17 cellular contexts compared by ENCODE assay signal in genomic region chr19:9968820-9969687, GRCh38. TPM values are rescaled to one million over a fixed set of nuclear protein-coding genes. Genes with fewer than 3 reads are reported as not detected.
DNase-seq lines count a peak whose midpoint lies in the region; ATAC-seq, FAIRE-seq and TF ChIP-seq lines count a peak whose summit lies in the region.
"Had no signal": no experiment of that assay in that cellular context is flagged by ENCODE, and none has a peak within 500 bp of the region (broad histone marks: within the 10 kb centered on the region; RNA-seq: fewer than 3 reads in every experiment).

No MANE protein-coding gene starts in this region.

- CTCF ChIA-PET in IMR-90 (lab: Yijun Ruan, JAX): no interaction called here
- CTCF ChIA-PET in K562 (lab: Yijun Ruan, JAX; ENCODE audit: low intra/inter-chr PET ratio): no interaction called here

- no peak for TF ChIP-seq EP300 in K562 (IDR thresholded peaks at IDR 0.05; ENCODE audit: low read length)

- H3K23ac ChIP-seq in IMR-90 (ENCODE audit: low read depth, low read length): no peak overlapping the region
- peak overlapping the region; percentile 55 for H3K23ac ChIP-seq in neuronal stem cell (ENCODE audit: low read depth, low read length, poor library complexity)

- no peak for DNase-seq in IMR-90
- DNase-seq in K562 (ENCODE audit: extremely low read depth in 1 of 4, low spot score in 3 of 4): no peak
- DNase-seq in neuronal stem cell (ENCODE audit: low spot score): no peak
- no peak for DNase-seq in aorta
- no peak for DNase-seq in activated CD4-positive, alpha-beta T cell treated with anti-CD3 and anti-CD28 coated beads, Interleukin-2, amount 10 ng/mL, durations not matched to agents 24 days and 14 days
- DNase-seq: CD8-positive, alpha-beta T cell; COR-L47; DMS53; GF-D8; HCEC 1CT had no signal

- TF ChIP-seq POLR2A in IMR-90 (IDR thresholded peaks at IDR 0.05; ENCODE audit: low read depth, low read length) (no peak), K562 (conservative IDR thresholded peaks at IDR 0.05) (no peak)

- H2BK12ac ChIP-seq in neuronal stem cell (ENCODE audit: low read length): no peak overlapping the region

- no peaks in the 10 kb centered on the region for H4K20me1 ChIP-seq in IMR-90 (ENCODE audit: insufficient read depth, low read length)
- no peaks in the 10 kb centered on the region for H4K20me1 ChIP-seq in K562 (replicated peaks; ENCODE audit: control insufficient read depth, insufficient read depth, low read length)

- no peak overlapping the region for H2AFZ ChIP-seq in IMR-90 (replicated peaks; ENCODE audit: low read length, poor library complexity)
- no peak overlapping the region for H2AFZ ChIP-seq in K562 (ENCODE audit: low read depth, low read length)
- no peak overlapping the region for H2AFZ ChIP-seq in neuronal stem cell (ENCODE audit: low read length)

- H3K4me1 Mint-ChIP-seq in activated CD4-positive, alpha-beta T cell treated with anti-CD3 and anti-CD28 coated beads, Interleukin-2, amount 10 ng/mL, durations not matched to agents 24 days and 14 days: peaks cover 2% of the 10 kb centered on the region
- H3K4me1 Mint-ChIP-seq: CD14-positive monocyte had no signal

- H2AK5ac ChIP-seq in IMR-90 (ENCODE audit: low read depth, low read length) (no peak overlapping the region), neuronal stem cell (ENCODE audit: low read depth, low read length) (no peak overlapping the region)

- H2BK15ac ChIP-seq in IMR-90 (ENCODE audit: low read depth, low read length): no peak overlapping the region
- peak overlapping the region; percentile 7 for H2BK15ac ChIP-seq in neuronal stem cell (ENCODE audit: low read length)

- no peak overlapping the region for H2AK9ac ChIP-seq in IMR-90 (replicated peaks; ENCODE audit: low read depth, low read length, poor library complexity)

- in situ Hi-C loops in IMR-90 (cut with MboI; ENCODE audit: low sequenced_read_pairs) (no loop called here), K562 (cut with MboI) (no loop called here)

- H3K79me2 ChIP-seq in K562 (ENCODE audit: control insufficient read depth, insufficient read depth, low read length): no peaks in the 10 kb centered on the region

- ATAC-seq in IMR-90 (ENCODE audit: low read depth) (no peak), K562 (no peak), aorta (ENCODE audit: low FRiP score) (peak; percentile 30), HG02852 (IDR thresholded peaks at IDR 0.05; ENCODE audit: unreplicated experiment) (no peak)
- ATAC-seq: A549; CD8-positive, alpha-beta T cell had no signal

- H3K27ac Mint-ChIP-seq in activated CD4-positive, alpha-beta T cell treated with anti-CD3 and anti-CD28 coated beads, Interleukin-2, amount 10 ng/mL, durations not matched to agents 24 days and 14 days: no peak overlapping the region
- H3K27ac Mint-ChIP-seq: CD14-positive monocyte; CD8-positive, alpha-beta T cell had no signal

- no peaks in the 10 kb centered on the region for H3K36me3 Mint-ChIP-seq in activated CD4-positive, alpha-beta T cell treated with anti-CD3 and anti-CD28 coated beads, Interleukin-2, amount 10 ng/mL, durations not matched to agents 24 days and 14 days (ENCODE audit: low read depth)
- H3K36me3 Mint-ChIP-seq: CD14-positive monocyte; CD8-positive, alpha-beta T cell had no signal

- no peaks in the 10 kb centered on the region; the same call in 1 of the 2 replicates for H3K27me3 ChIP-seq in IMR-90 (ENCODE audit: control insufficient read depth, insufficient read depth, low read length)
- peaks cover 3 to 18% of the 10 kb centered on the region in 2 experiments; a peak in 4 of 5 replicates for H3K27me3 ChIP-seq in K562 (ENCODE audit: control insufficient read depth in 2 of 2, insufficient read depth in 2 of 2, low read length in 2 of 2)
- peaks cover 0 to 28% (median 17%) of the 10 kb centered on the region in 3 experiments for H3K27me3 ChIP-seq in neuronal stem cell (ENCODE audit: control insufficient read depth in 3 of 3, insufficient read depth in 3 of 3, low read depth in 1 of 3, low read length in 3 of 3)
- H3K27me3 ChIP-seq in aorta (ENCODE audit: control insufficient read depth in 1 of 2, insufficient read depth in 2 of 2, low read length in 1 of 2): no peaks in the 10 kb centered on the region

- no peak for TF ChIP-seq RAD21 in IMR-90 (IDR thresholded peaks at IDR 0.05; ENCODE audit: low read length)
- TF ChIP-seq RAD21 in K562 (CRISPR knock-in tag; conservative IDR thresholded peaks at IDR 0.05 in 1 of 2, IDR thresholded peaks at IDR 0.05 in 1 of 2): no peak

- no peak overlapping the region for H4K5ac ChIP-seq in IMR-90 (ENCODE audit: low read depth, low read length)

- H3K18ac ChIP-seq in IMR-90 (ENCODE audit: low read depth, low read length): no peak overlapping the region
- H3K18ac ChIP-seq in neuronal stem cell (ENCODE audit: low read length): no peak overlapping the region

- WGBS in IMR-90 (ENCODE audit: extremely low coverage in 2 of 2, insufficient read length in 1 of 2), 2 experiments: 74% methylated on average over 3 of the region's 8 CpGs; no CpG with 5 or more reads in 1 of the 2 experiments
- WGBS in K562 (ENCODE audit: insufficient coverage, low coverage, missing lambda C conversion rate): 5% methylated on average over 8 of the region's 8 CpGs
- no CpG with 5 or more reads among the region's 8 CpGs for WGBS in neuronal stem cell (ENCODE audit: extremely low coverage in 2 of 2, insufficient read length in 2 of 2, insufficient replicate concordance in 1 of 2), 2 donors
- 86 to 88% methylated on average over 8 of the region's 8 CpGs for WGBS in aorta, 2 donors

- no peak overlapping the region for H3K56ac ChIP-seq in IMR-90 (ENCODE audit: extremely low read depth, insufficient read depth, low read length)

- TF ChIP-seq CTCF in IMR-90 (conservative IDR thresholded peaks at IDR 0.05; ENCODE audit: low read depth, low read length) (no peak), K562 (IDR thresholded peaks at IDR 0.05 in 2 of 3, conservative IDR thresholded peaks at IDR 0.05 in 1 of 3; ENCODE audit: insufficient read depth in 2 of 3, low read depth in 1 of 3, low read length in 3 of 3) (no peak)

- intact Hi-C loops in IMR-90 (cut with micrococcal nuclease): no loop called here
- intact Hi-C loops in K562 (cut with micrococcal nuclease): no loop called here
- intact Hi-C loops in aorta (cut with DNase I): no loop called here
- intact Hi-C loops in activated CD4-positive, alpha-beta T cell treated with anti-CD3 and anti-CD28 coated beads, Interleukin-2, amount 10 ng/mL, durations not matched to agents 24 days and 14 days (cut with micrococcal nuclease): no loop called here

- 0 out of 2 replicates have a peak overlapping the region, but pooled peaks have one; percentile 5 for H2BK120ac ChIP-seq in IMR-90 (ENCODE audit: low read depth, low read length)
- H2BK120ac ChIP-seq in neuronal stem cell (ENCODE audit: low read depth, low read length): no peak overlapping the region

- H4K8ac ChIP-seq in IMR-90 (ENCODE audit: low read depth in 2 of 2, low read length in 2 of 2) (no peak overlapping the region), neuronal stem cell (ENCODE audit: low read depth, low read length) (no peak overlapping the region)

- BruUV-seq in IMR-90 (replicated peaks; lab: Mats Ljungman, UMichigan): no TSS peak
- BruUV-seq in K562 (replicated peaks; lab: Mats Ljungman, UMichigan): no TSS peak

- H3K14ac ChIP-seq in IMR-90 (replicated peaks; ENCODE audit: low read depth, low read length): no peak overlapping the region
- peak overlapping the region; percentile 56 for H3K14ac ChIP-seq in neuronal stem cell (ENCODE audit: low read length)

- no peak overlapping the region for H3K4me3 Mint-ChIP-seq in activated CD4-positive, alpha-beta T cell treated with anti-CD3 and anti-CD28 coated beads, Interleukin-2, amount 10 ng/mL, durations not matched to agents 24 days and 14 days
- H3K4me3 Mint-ChIP-seq: CD14-positive monocyte; CD8-positive, alpha-beta T cell had no signal

- H2BK5ac ChIP-seq in IMR-90 (ENCODE audit: low read depth, low read length, poor library complexity, severe bottlenecking) (no peak overlapping the region), neuronal stem cell (ENCODE audit: low read length) (no peak overlapping the region)

- H2BK20ac ChIP-seq in IMR-90 (ENCODE audit: low read depth, low read length): no peak overlapping the region

- H3K36me3 ChIP-seq in IMR-90 (ENCODE audit: control insufficient read depth, insufficient read depth, low read length): no peaks in the 10 kb centered on the region; the same call in 1 of the 2 replicates
- H3K36me3 ChIP-seq in K562 (ENCODE audit: control insufficient read depth, insufficient read depth, low read length): no peaks in the 10 kb centered on the region
- H3K36me3 ChIP-seq in neuronal stem cell (replicated peaks in 1 of 2; ENCODE audit: control insufficient read depth in 2 of 2, insufficient read depth in 2 of 2, low read length in 2 of 2): peaks cover 0 to 2% of the 10 kb centered on the region in 2 donors
- H3K36me3 ChIP-seq in aorta (ENCODE audit: control insufficient read depth in 1 of 2, insufficient read depth in 2 of 2, low read length in 1 of 2): no peaks in the 10 kb centered on the region

- POLR2A ChIA-PET in IMR-90 (lab: Charles Lee; ENCODE audit: unreplicated experiment) (no interaction called here), K562 (lab: Yijun Ruan, JAX) (no interaction called here)

- H3K9me3 Mint-ChIP-seq in activated CD4-positive, alpha-beta T cell treated with anti-CD3 and anti-CD28 coated beads, Interleukin-2, amount 10 ng/mL, durations not matched to agents 24 days and 14 days: no peaks in the 10 kb centered on the region
- H3K9me3 Mint-ChIP-seq: CD8-positive, alpha-beta T cell had no signal

- H3K4me1 ChIP-seq in IMR-90 (ENCODE audit: control insufficient read depth, insufficient read depth, low read length): peaks cover 2% of the 10 kb centered on the region; the same call in 1 of the 2 replicates
- no peaks in the 10 kb centered on the region for H3K4me1 ChIP-seq in K562 (replicated peaks in 1 of 2; ENCODE audit: control insufficient read depth in 2 of 2, insufficient read depth in 2 of 2, low read length in 2 of 2)
- H3K4me1 ChIP-seq in neuronal stem cell (ENCODE audit: control insufficient read depth in 2 of 2, insufficient read depth in 1 of 2, low read depth in 1 of 2, low read length in 2 of 2): no peaks in the 10 kb centered on the region
- no peaks in the 10 kb centered on the region for H3K4me1 ChIP-seq in aorta (ENCODE audit: control insufficient read depth in 1 of 2, insufficient read depth in 2 of 2, low read length in 2 of 2)
- H3K4me1 ChIP-seq: A549 had no signal

- H3K9me3 ChIP-seq in IMR-90 (ENCODE audit: control insufficient read depth, insufficient read depth, low read length) (no peaks in the 10 kb centered on the region), K562 (replicated peaks; ENCODE audit: control insufficient read depth, insufficient read depth, low read depth, low read length) (no peaks in the 10 kb centered on the region), neuronal stem cell (replicated peaks in 1 of 2; ENCODE audit: control insufficient read depth in 2 of 2, insufficient read depth in 1 of 2, low read depth in 1 of 2, low read length in 2 of 2) (no peaks in the 10 kb centered on the region), aorta (ENCODE audit: control insufficient read depth, low read length) (no peaks in the 10 kb centered on the region)
- H3K9me3 ChIP-seq: A549 had no signal

- H3K79me1 ChIP-seq in IMR-90 (ENCODE audit: low read depth in 1 of 2, low read length in 2 of 2) (no peaks in the 10 kb centered on the region), neuronal stem cell (ENCODE audit: low read depth, low read length) (no peaks in the 10 kb centered on the region)

- H3K9ac ChIP-seq in IMR-90 (ENCODE audit: low read depth, low read length) (no peak overlapping the region), K562 (ENCODE audit: insufficient read depth in 1 of 2, low read depth in 2 of 2, low read length in 2 of 2) (no peak overlapping the region), neuronal stem cell (ENCODE audit: low read depth, low read length, poor library complexity) (no peak overlapping the region)

- dilution Hi-C loops in IMR-90 (cut with HindIII; ENCODE audit: low sequenced_read_pairs, unreplicated experiment): no loop called here

- H3K9me1 ChIP-seq in IMR-90 (ENCODE audit: insufficient read depth, low read length): no peaks in the 10 kb centered on the region
- no peaks in the 10 kb centered on the region for H3K9me1 ChIP-seq in K562 (ENCODE audit: control insufficient read depth, insufficient read depth, low read length)

- H3K4me3 ChIP-seq in IMR-90 (ENCODE audit: insufficient read depth, low read depth, low read length) (no peak overlapping the region), K562 (no peak overlapping the region), neuronal stem cell (ENCODE audit: low read length in 2 of 2) (peak overlapping the region in 1 of 2 donors; percentile 57), aorta (ENCODE audit: low read length in 2 of 2) (no peak overlapping the region)
- H3K4me3 ChIP-seq: A549 had no signal

- H3K4ac ChIP-seq in IMR-90 (ENCODE audit: low read depth, low read length) (no peak overlapping the region), neuronal stem cell (ENCODE audit: low read length) (no peak overlapping the region)

- H3K27me3 Mint-ChIP-seq in activated CD4-positive, alpha-beta T cell treated with anti-CD3 and anti-CD28 coated beads, Interleukin-2, amount 10 ng/mL, durations not matched to agents 24 days and 14 days: peaks cover 24% of the 10 kb centered on the region

- no peak for FAIRE-seq in K562 (lab: Jason Lieb, UNC)
- FAIRE-seq: A549, GM19239 had no signal

- H3K4me2 ChIP-seq in IMR-90 (ENCODE audit: low read depth, low read length) (no peak overlapping the region), K562 (ENCODE audit: insufficient read depth, low read length) (no peak overlapping the region), neuronal stem cell (ENCODE audit: insufficient read depth, low read length, poor library complexity, severe bottlenecking) (no peak overlapping the region)
- H3K4me2 ChIP-seq: A549 had no signal

- no peak overlapping the region for H3K27ac ChIP-seq in IMR-90 (ENCODE audit: insufficient read depth, low read length)
- no peak overlapping the region for H3K27ac ChIP-seq in K562 (ENCODE audit: extremely low read depth, low read depth, low read length)
- no peak overlapping the region for H3K27ac ChIP-seq in neuronal stem cell (replicated peaks; ENCODE audit: low read length)
- no peak overlapping the region for H3K27ac ChIP-seq in aorta (ENCODE audit: low read depth in 1 of 2, low read length in 2 of 2)
- H3K27ac ChIP-seq: A549, HL-60 had no signal

- H4K91ac ChIP-seq in IMR-90 (ENCODE audit: insufficient read depth, low read depth, low read length) (no peak overlapping the region), neuronal stem cell (ENCODE audit: low read depth, low read length, poor library complexity) (peak overlapping the region; percentile 30)

RNA-seq across cellular contexts. Expression of gene OLFM2, which starts 32.7 kb away (rescaled TPM):
- total RNA-seq in IMR-90 (2012; rRNA removed) (2.2 and 2.7 TPM in 2 replicates), K562 (2014; rRNA removed) (0.23 TPM in 1 of 2 replicates, not detected in the other), K562 (2014; rRNA removed; fragmentation: Illumina TruSeq; extraction: Trizol) (not detected in 2 replicates), K562 (2015; rRNA removed; fragmentation: Illumina TruSeq; extraction: Trizol) (not detected in 2 replicates), K562 (2021) (0.33 and 0.67 TPM in 2 replicates), aorta (1 to 10 TPM; 3.9 to 4.8 TPM)
- polyA plus RNA-seq in IMR-90 (2012; rRNA removed) (5.1 and 6.2 TPM in 2 replicates), K562 (2011; rRNA removed) (0.31 and 0.45 TPM in 2 replicates), K562 (2014; fragmentation: Illumina TruSeq; extraction: Trizol) (0.10 and 0.44 TPM in 2 replicates), K562 (2014; fragmentation: Nextera tagmentation; extraction: Ambion mirVana) (not detected), K562 (2014; rRNA removed) (0.17 and 0.53 TPM in 2 replicates), aorta (10 to 100 TPM; 13.5 to 14.5 TPM)
- polyA plus RNA-seq in IMR-90 (2012; cell fraction: cytosol; rRNA removed): 4.7 and 7.9 TPM in 2 replicates
- 1.7 and 2.0 TPM in 2 replicates for polyA plus RNA-seq in IMR-90 (2012; cell fraction: nucleus; rRNA removed; ENCODE audit: low replicate concordance)
- total RNA-seq in K562 (2011; cell fraction: chromatin; rRNA removed; ENCODE audit: low replicate concordance): 0.40 and 2.1 TPM in 2 replicates
- total RNA-seq in K562 (2011; cell fraction: nucleolus; rRNA removed): 1.8 and 3.2 TPM in 2 replicates
- 1.2 and 2.6 TPM in 2 replicates for total RNA-seq in K562 (2011; cell fraction: nucleoplasm; rRNA removed)
- polyA plus RNA-seq in K562 (2011; cell fraction: cytosol; rRNA removed): 0.44 and 1.4 TPM in 2 replicates
- 0.44 and 0.45 TPM in 2 replicates for polyA plus RNA-seq in K562 (2011; cell fraction: nucleus; rRNA removed)
- 0.17 and 0.22 TPM in 2 replicates for polyA plus RNA-seq in K562 (2012)
- 0.39 TPM in 1 of 2 replicates, not detected in the other for polyA minus RNA-seq in K562 (2011; rRNA and poly(A)+ RNA removed)
- polyA minus RNA-seq in K562 (2011; cell fraction: cytosol; rRNA and poly(A)+ RNA removed): not detected in 2 replicates
- not detected in 2 replicates for polyA minus RNA-seq in K562 (2011; cell fraction: nucleus; rRNA and poly(A)+ RNA removed)
- 16.6 TPM for polyA plus RNA-seq in neuronal stem cell (2013, experiment 1 of 2)
- 17.4 TPM for polyA plus RNA-seq in neuronal stem cell (2013, experiment 2 of 2)
- total RNA-seq in activated CD4-positive, alpha-beta T cell treated with anti-CD3 and anti-CD28 coated beads, Interleukin-2, amount 10 ng/mL, durations not matched to agents 24 days and 14 days: 0.82 and 0.88 TPM in 2 replicates
- polyA plus RNA-seq: CD14-positive monocyte had no signal

RNA-seq across cellular contexts. Expression of gene COL5A3, which starts 41.2 kb away (rescaled TPM):
- total RNA-seq in IMR-90 (2012; rRNA removed) (0.54 and 0.56 TPM in 2 replicates), K562 (2014; rRNA removed) (not detected in 2 replicates), K562 (2014; rRNA removed; fragmentation: Illumina TruSeq; extraction: Trizol) (not detected in 2 replicates), K562 (2015; rRNA removed; fragmentation: Illumina TruSeq; extraction: Trizol) (not detected in 2 replicates), K562 (2021) (0.02 TPM in 1 of 2 replicates, not detected in the other), aorta (10 to 100 TPM in 1 of 2 donors, 1 to 10 TPM in 1; 8.2 to 13.3 TPM)
- polyA plus RNA-seq in IMR-90 (2012; rRNA removed) (1.5 TPM in 2 replicates), K562 (2011; rRNA removed) (not detected in 2 replicates), K562 (2014; fragmentation: Illumina TruSeq; extraction: Trizol) (not detected in 2 replicates), K562 (2014; fragmentation: Nextera tagmentation; extraction: Ambion mirVana) (not detected), K562 (2014; rRNA removed) (0.01 TPM in 1 of 2 replicates, not detected in the other), aorta (10 to 100 TPM in 1 of 2 donors, 1 to 10 TPM in 1; 4.9 to 84.7 TPM)
- 1.1 and 1.5 TPM in 2 replicates for polyA plus RNA-seq in IMR-90 (2012; cell fraction: cytosol; rRNA removed)
- polyA plus RNA-seq in IMR-90 (2012; cell fraction: nucleus; rRNA removed; ENCODE audit: low replicate concordance): 5.1 TPM in 2 replicates
- total RNA-seq in K562 (2011; cell fraction: chromatin; rRNA removed; ENCODE audit: low replicate concordance): not detected in 2 replicates
- total RNA-seq in K562 (2011; cell fraction: nucleolus; rRNA removed): not detected in 2 replicates
- not detected in 2 replicates for total RNA-seq in K562 (2011; cell fraction: nucleoplasm; rRNA removed)
- polyA plus RNA-seq in K562 (2011; cell fraction: cytosol; rRNA removed): not detected in 2 replicates
- polyA plus RNA-seq in K562 (2011; cell fraction: nucleus; rRNA removed): 0.01 and 0.07 TPM in 2 replicates
- polyA plus RNA-seq in K562 (2012): not detected in 2 replicates
- polyA minus RNA-seq in K562 (2011; rRNA and poly(A)+ RNA removed): not detected in 2 replicates
- not detected in 2 replicates for polyA minus RNA-seq in K562 (2011; cell fraction: cytosol; rRNA and poly(A)+ RNA removed)
- polyA minus RNA-seq in K562 (2011; cell fraction: nucleus; rRNA and poly(A)+ RNA removed): not detected in 2 replicates
- 0.03 TPM for polyA plus RNA-seq in neuronal stem cell (2013, experiment 1 of 2)
- 0.06 TPM for polyA plus RNA-seq in neuronal stem cell (2013, experiment 2 of 2)
- 0.59 and 0.63 TPM in 2 replicates for total RNA-seq in activated CD4-positive, alpha-beta T cell treated with anti-CD3 and anti-CD28 coated beads, Interleukin-2, amount 10 ng/mL, durations not matched to agents 24 days and 14 days
- total RNA-seq: H4 had no signal
- polyA plus RNA-seq: CD14-positive monocyte had no signal

RNA-seq across cellular contexts. Expression of gene RDH8, which starts 44.2 kb away (rescaled TPM):
- total RNA-seq in IMR-90 (2012; rRNA removed): 0.18 TPM in 1 of 2 replicates, not detected in the other
- polyA plus RNA-seq in IMR-90 (2012; rRNA removed): not detected in 2 replicates
- polyA plus RNA-seq in IMR-90 (2012; cell fraction: cytosol; rRNA removed): not detected in 2 replicates
- 0.29 and 0.38 TPM in 2 replicates for polyA plus RNA-seq in IMR-90 (2012; cell fraction: nucleus; rRNA removed; ENCODE audit: low replicate concordance)
- total RNA-seq in K562 (2011; cell fraction: chromatin; rRNA removed; ENCODE audit: low replicate concordance): not detected in 2 replicates
- total RNA-seq in K562 (2011; cell fraction: nucleolus; rRNA removed): not detected in 2 replicates
- total RNA-seq in K562 (2011; cell fraction: nucleoplasm; rRNA removed): not detected in 2 replicates
- not detected in 2 replicates for total RNA-seq in K562 (2014; rRNA removed)
- not detected in 2 replicates for total RNA-seq in K562 (2014; rRNA removed; fragmentation: Illumina TruSeq; extraction: Trizol)
- total RNA-seq in K562 (2015; rRNA removed; fragmentation: Illumina TruSeq; extraction: Trizol): not detected in 2 replicates
- not detected in 2 replicates for total RNA-seq in K562 (2021)
- polyA plus RNA-seq in K562 (2011; rRNA removed): not detected in 2 replicates
- not detected in 2 replicates for polyA plus RNA-seq in K562 (2011; cell fraction: cytosol; rRNA removed)
- polyA plus RNA-seq in K562 (2011; cell fraction: nucleus; rRNA removed): not detected in 2 replicates
- not detected in 2 replicates for polyA plus RNA-seq in K562 (2012)
- polyA plus RNA-seq in K562 (2014; fragmentation: Illumina TruSeq; extraction: Trizol): not detected in 2 replicates
- not detected for polyA plus RNA-seq in K562 (2014; fragmentation: Nextera tagmentation; extraction: Ambion mirVana)
- polyA plus RNA-seq in K562 (2014; rRNA removed): not detected in 2 replicates
- polyA minus RNA-seq in K562 (2011; rRNA and poly(A)+ RNA removed): not detected in 2 replicates
- not detected in 2 replicates for polyA minus RNA-seq in K562 (2011; cell fraction: cytosol; rRNA and poly(A)+ RNA removed)
- not detected in 2 replicates for polyA minus RNA-seq in K562 (2011; cell fraction: nucleus; rRNA and poly(A)+ RNA removed)
- polyA plus RNA-seq in neuronal stem cell (2013, experiment 1 of 2): not detected
- not detected for polyA plus RNA-seq in neuronal stem cell (2013, experiment 2 of 2)
- not detected for total RNA-seq in aorta
- polyA plus RNA-seq in aorta: not detected
- total RNA-seq in activated CD4-positive, alpha-beta T cell treated with anti-CD3 and anti-CD28 coated beads, Interleukin-2, amount 10 ng/mL, durations not matched to agents 24 days and 14 days: not detected in 2 replicates
- total RNA-seq: CD8-positive, alpha-beta T cell; H4 had no signal
- polyA plus RNA-seq: AG04450, CD14-positive monocyte had no signal
